Comparison of ENCODE assay signal across 29 cellular contexts in the genomic region with DNA sequence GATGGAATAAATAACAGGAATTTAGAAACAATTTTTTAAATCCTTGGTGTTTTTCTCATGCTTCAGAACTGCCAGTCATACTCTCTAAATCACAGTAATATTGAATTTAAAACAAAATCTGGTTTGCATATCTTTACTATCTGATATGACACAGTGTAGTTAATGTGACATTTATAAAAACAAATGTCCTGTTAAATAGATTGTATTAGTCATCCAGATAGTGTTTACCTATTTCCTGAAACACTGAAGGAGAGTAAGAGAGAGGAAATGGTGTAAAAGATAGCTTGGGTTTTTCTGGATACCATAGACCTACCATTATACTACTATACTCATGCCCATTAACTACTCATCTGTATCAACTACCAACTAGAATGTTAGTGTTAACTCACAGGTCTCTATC.
"Had no signal": no experiment of that assay in that cellular context is flagged by ENCODE, and none has a peak within 500 bp of the region (broad histone marks: within the 10 kb centered on the region; RNA-seq: fewer than 3 reads in every experiment).

No MANE protein-coding gene starts in this region.

- H3K36me3 ChIP-seq: adrenal gland, esophagus muscularis mucosa, gastrocnemius medialis, heart left ventricle had no signal

- H3K27me3 ChIP-seq: adrenal gland, body of pancreas, esophagus muscularis mucosa, foreskin keratinocyte, gastrocnemius medialis, heart left ventricle had no signal

- H3K9me3 ChIP-seq: adrenal gland, body of pancreas, esophagus muscularis mucosa, gastrocnemius medialis, heart left ventricle had no signal

- H3K4me3 ChIP-seq: adrenal gland, body of pancreas, esophagus muscularis mucosa, gastrocnemius medialis, heart left ventricle had no signal

- H3K27ac ChIP-seq: adrenal gland, body of pancreas, esophagus muscularis mucosa, foreskin keratinocyte, gastrocnemius medialis, heart left ventricle had no signal

- ATAC-seq: activated CD4-positive, alpha-beta T cell treated with anti-CD3 and anti-CD28 coated beads for 36 hours; activated CD8-positive, alpha-beta memory T cell treated with anti-CD3 and anti-CD28 coated beads, Interleukin-2, amount 10 ng/mL, durations not matched to agents 7 days and 5 days; activated CD8-positive, alpha-beta T cell treated with anti-CD3 and anti-CD28 coated beads, Interleukin-2, amount 10 ng/mL, durations not matched to agents 7 days and 5 days; activated naive CD8-positive, alpha-beta T cell treated with anti-CD3 and anti-CD28 coated beads, Interleukin-2, amount 50 U/mL, for 24 hours; body of pancreas; effector memory CD8-positive, alpha-beta T cell; foreskin keratinocyte; gastrocnemius medialis; heart left ventricle had no signal

- DNase-seq: activated CD4-positive, alpha-beta memory T cell treated with anti-CD3 and anti-CD28 coated beads for 36 hours; activated CD4-positive, alpha-beta T cell treated with anti-CD3 and anti-CD28 coated beads for 36 hours; activated CD4-positive, CD25-positive, alpha-beta regulatory T cell; activated CD4-positive, CD25-positive, alpha-beta regulatory T cell treated with anti-CD3 and anti-CD28 coated beads, Interleukin-2, amount 50 U/mL, for 72 hours; activated CD8-positive, alpha-beta memory T cell treated with anti-CD3 and anti-CD28 coated beads, Interleukin-2, amount 10 ng/mL, durations not matched to agents 7 days and 5 days; activated CD8-positive, alpha-beta memory T cell treated with anti-CD3 and anti-CD28 coated beads, Interleukin-2, amount 50 U/mL, for 4 hours; activated CD8-positive, alpha-beta T cell treated with anti-CD3 and anti-CD28 coated beads, Interleukin-2, amount 10 ng/mL, durations not matched to agents 7 days and 5 days; activated effector memory CD4-positive, alpha-beta T cell treated with anti-CD3 and anti-CD28 coated beads, Interleukin-2, amount 50 U/mL, for 16 hours; activated naive CD4-positive, alpha-beta T cell treated with anti-CD3 and anti-CD28 coated beads for 36 hours; activated naive CD8-positive, alpha-beta T cell treated with anti-CD3 and anti-CD28 coated beads for 36 hours; activated naive CD8-positive, alpha-beta T cell treated with anti-CD3 and anti-CD28 coated beads, Interleukin-2, amount 50 U/mL, for 24 hours; activated T-cell treated with anti-CD3 and anti-CD28 coated beads, Interleukin-2, amount 50 U/mL, for 1 hour; activated T-cell treated with anti-CD3 and anti-CD28 coated beads, Interleukin-2, amount 50 U/mL, for 48 hours; adrenal gland; amygdala; aorta; body of pancreas; caudate nucleus; cortex of kidney; dermis blood vessel endothelial cell; effector CD4-positive, alpha-beta T cell; effector memory CD8-positive, alpha-beta T cell; erythroblast; foreskin keratinocyte; gastrocnemius medialis; glutamatergic neuron; heart left ventricle; T-helper 2 cell had no signal

- H3K4me1 ChIP-seq: adrenal gland, body of pancreas, esophagus muscularis mucosa, foreskin keratinocyte had no signal
